Comparison of ENCODE assay signal across 1 cellular context in the genomic region with DNA sequence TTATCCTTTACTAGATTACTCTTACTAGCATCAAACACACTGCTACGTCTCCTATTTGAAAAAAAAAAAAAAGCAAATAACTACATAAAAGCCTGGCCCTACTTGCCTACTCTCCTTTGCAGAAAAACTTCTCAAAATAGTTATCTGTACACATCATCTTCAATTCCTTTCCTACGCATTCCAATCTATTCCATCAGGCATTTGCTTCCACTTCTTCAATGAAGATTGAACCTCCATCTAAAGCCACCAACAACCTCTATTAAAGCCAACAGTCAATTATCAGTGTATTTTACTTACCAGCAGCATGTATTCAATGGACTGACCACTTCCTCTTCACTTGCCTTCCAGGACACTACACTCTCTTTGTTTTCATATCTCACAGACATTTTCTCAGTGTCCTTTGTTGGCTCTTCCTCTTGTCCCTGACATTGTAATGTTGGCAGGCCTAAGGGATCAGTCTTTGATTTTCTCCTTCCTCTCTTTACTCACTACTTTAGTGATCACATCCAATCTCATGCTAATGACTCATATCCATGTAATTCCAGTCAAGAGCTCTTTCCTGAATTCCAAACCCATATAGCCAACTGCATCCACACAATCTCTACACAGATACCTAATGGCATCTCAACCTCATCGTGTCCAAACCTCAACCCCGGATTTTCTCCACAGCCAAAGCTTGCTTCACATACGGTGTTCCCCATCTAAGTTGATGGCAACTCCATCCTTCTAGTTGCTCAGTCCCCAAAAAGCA.
TF ChIP-seq lines count a peak whose summit lies in the region.

No MANE protein-coding gene starts in this region.

TF ChIP-seq in WTC11, 78 proteins besides CTCF, POLR2A, EP300 and RAD21 (continued from another document):
- TF ChIP-seq, protein P1, sequence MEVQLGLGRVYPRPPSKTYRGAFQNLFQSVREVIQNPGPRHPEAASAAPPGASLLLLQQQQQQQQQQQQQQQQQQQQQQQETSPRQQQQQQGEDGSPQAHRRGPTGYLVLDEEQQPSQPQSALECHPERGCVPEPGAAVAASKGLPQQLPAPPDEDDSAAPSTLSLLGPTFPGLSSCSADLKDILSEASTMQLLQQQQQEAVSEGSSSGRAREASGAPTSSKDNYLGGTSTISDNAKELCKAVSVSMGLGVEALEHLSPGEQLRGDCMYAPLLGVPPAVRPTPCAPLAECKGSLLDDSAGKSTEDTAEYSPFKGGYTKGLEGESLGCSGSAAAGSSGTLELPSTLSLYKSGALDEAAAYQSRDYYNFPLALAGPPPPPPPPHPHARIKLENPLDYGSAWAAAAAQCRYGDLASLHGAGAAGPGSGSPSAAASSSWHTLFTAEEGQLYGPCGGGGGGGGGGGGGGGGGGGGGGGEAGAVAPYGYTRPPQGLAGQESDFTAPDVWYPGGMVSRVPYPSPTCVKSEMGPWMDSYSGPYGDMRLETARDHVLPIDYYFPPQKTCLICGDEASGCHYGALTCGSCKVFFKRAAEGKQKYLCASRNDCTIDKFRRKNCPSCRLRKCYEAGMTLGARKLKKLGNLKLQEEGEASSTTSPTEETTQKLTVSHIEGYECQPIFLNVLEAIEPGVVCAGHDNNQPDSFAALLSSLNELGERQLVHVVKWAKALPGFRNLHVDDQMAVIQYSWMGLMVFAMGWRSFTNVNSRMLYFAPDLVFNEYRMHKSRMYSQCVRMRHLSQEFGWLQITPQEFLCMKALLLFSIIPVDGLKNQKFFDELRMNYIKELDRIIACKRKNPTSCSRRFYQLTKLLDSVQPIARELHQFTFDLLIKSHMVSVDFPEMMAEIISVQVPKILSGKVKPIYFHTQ (CRISPR knock-in tag; IDR thresholded peaks at IDR 0.05), result no peak
- TF ChIP-seq NR1H2 (CRISPR knock-in tag; IDR thresholded peaks at IDR 0.05) (no peak), JUN (CRISPR knock-in tag; IDR thresholded peaks at IDR 0.05) (no peak), ZNF232 (CRISPR knock-in tag; IDR thresholded peaks at IDR 0.05) (no peak)
- TF ChIP-seq, protein P2, sequence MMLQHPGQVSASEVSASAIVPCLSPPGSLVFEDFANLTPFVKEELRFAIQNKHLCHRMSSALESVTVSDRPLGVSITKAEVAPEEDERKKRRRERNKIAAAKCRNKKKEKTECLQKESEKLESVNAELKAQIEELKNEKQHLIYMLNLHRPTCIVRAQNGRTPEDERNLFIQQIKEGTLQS (CRISPR knock-in tag; conservative IDR thresholded peaks at IDR 0.05), result no peak
- TF ChIP-seq, protein P3, sequence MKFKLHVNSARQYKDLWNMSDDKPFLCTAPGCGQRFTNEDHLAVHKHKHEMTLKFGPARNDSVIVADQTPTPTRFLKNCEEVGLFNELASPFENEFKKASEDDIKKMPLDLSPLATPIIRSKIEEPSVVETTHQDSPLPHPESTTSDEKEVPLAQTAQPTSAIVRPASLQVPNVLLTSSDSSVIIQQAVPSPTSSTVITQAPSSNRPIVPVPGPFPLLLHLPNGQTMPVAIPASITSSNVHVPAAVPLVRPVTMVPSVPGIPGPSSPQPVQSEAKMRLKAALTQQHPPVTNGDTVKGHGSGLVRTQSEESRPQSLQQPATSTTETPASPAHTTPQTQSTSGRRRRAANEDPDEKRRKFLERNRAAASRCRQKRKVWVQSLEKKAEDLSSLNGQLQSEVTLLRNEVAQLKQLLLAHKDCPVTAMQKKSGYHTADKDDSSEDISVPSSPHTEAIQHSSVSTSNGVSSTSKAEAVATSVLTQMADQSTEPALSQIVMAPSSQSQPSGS (CRISPR knock-in tag; IDR thresholded peaks at IDR 0.05; ENCODE audit: borderline replicate concordance, low read depth), result no peak
- TF ChIP-seq, protein P4, sequence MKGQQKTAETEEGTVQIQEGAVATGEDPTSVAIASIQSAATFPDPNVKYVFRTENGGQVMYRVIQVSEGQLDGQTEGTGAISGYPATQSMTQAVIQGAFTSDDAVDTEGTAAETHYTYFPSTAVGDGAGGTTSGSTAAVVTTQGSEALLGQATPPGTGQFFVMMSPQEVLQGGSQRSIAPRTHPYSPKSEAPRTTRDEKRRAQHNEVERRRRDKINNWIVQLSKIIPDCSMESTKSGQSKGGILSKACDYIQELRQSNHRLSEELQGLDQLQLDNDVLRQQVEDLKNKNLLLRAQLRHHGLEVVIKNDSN (CRISPR knock-in tag; IDR thresholded peaks at IDR 0.05), result no peak
